ENCODE assay signal across 26 cellular contexts in the genomic region with DNA sequence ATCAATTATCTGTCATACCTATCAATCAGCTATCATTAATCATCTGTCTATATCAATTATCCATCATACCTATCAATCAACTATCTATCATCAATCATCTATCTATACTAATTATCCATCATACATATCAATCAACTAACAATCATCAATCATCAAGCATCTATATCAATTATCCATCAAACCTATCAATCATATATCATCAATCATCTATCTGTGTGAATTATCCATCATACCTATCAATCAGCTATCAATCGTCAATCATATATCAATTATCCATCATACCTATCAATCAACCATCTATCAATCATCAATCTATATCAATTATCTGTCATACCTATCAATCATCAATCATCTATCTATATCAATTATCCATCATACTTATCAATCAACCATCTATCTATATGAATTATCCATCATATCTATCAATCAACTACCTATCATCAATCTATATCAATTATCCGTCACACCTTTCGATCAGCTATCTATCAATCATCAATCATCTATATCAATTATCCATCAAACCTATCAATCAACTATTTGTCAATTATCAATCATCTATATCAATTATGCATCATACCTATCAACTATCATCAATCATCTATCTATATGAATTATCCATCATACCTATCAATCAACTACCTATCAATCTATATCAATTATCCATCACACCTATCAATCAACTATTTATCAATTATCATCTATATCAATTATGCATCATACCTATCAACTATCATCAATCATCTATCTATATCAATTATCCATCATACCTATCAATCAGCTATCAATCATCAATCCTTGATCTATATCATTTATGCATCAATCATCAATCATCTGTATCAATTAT.
"Had no signal": no experiment of that assay in that cellular context is flagged by ENCODE, and none has a peak within 500 bp of the region (broad histone marks: within the 10 kb centered on the region; RNA-seq: fewer than 3 reads in every experiment).

No MANE protein-coding gene starts in this region.

- H2AFZ ChIP-seq: parathyroid adenoma had no signal

- H3K4me1 ChIP-seq: esophagus squamous epithelium, left ventricle myocardium inferior, parathyroid adenoma, right atrium auricular region, testis, transverse colon had no signal

- H3K36me3 ChIP-seq: esophagus squamous epithelium, left ventricle myocardium inferior, right atrium auricular region, transverse colon, WERI-Rb-1 had no signal

- H3K27ac ChIP-seq: epithelial cell of prostate, esophagus squamous epithelium, left ventricle myocardium inferior, parathyroid adenoma, right atrium auricular region, testis, transverse colon, WERI-Rb-1 had no signal

- H3K9ac ChIP-seq: parathyroid adenoma had no signal

- H3K27me3 ChIP-seq: right atrium auricular region, testis, transverse colon had no signal

- H3K4me3 ChIP-seq: esophagus squamous epithelium, left ventricle myocardium inferior, right atrium auricular region, testis, transverse colon had no signal

- H3K79me2 ChIP-seq: parathyroid adenoma had no signal

- FAIRE-seq: urothelium cell line had no signal

- ATAC-seq: activated CD4-positive, CD25-positive, alpha-beta regulatory T cell treated with anti-CD3 and anti-CD28 coated beads, Interleukin-2, amount 50 U/mL, for 24 hours; stimulated activated naive CD8-positive, alpha-beta T cell treated with anti-CD3 and anti-CD28 coated beads, Interleukin-15, Interleukin-2, amounts not matched to agents 100 U/mL and 50 U/mL, for 24 hours had no signal

- DNase-seq: activated CD4-positive, alpha-beta memory T cell treated with anti-CD3 and anti-CD28 coated beads, Interleukin-2, amount 10 ng/mL, durations not matched to agents 7 days and 5 days; activated CD4-positive, alpha-beta T cell treated with anti-CD3 and anti-CD28 coated beads, Interleukin-2, amount 10 ng/mL, durations not matched to agents 7 days and 5 days; activated CD8-positive, alpha-beta memory T cell treated with anti-CD3 and anti-CD28 coated beads, Interleukin-2, amount 50 U/mL, for 48 hours; activated gamma-delta T cell; activated naive CD4-positive, alpha-beta T cell treated with anti-CD3 and anti-CD28 coated beads, Interleukin-2, amount 50 U/mL, for 16 hours; activated T-cell treated with anti-CD3 and anti-CD28 coated beads, Interleukin-2, amount 50 U/mL, for 24 hours; amniotic stem cell; central memory CD4-positive, alpha-beta T cell; dermis blood vessel endothelial cell; effector CD4-positive, alpha-beta T cell; esophagus squamous epithelium; foreskin melanocyte; left ventricle myocardium inferior; naive B cell; nephron progenitor cell; stimulated activated CD4-positive, alpha-beta T cell treated with anti-CD3 and anti-CD28 coated beads, Interleukin-4, amount 100 ng/mL, for 1 hour; stimulated activated naive CD8-positive, alpha-beta T cell treated with anti-CD3 and anti-CD28 coated beads, Interleukin-15, Interleukin-2, amounts not matched to agents 100 U/mL and 50 U/mL, for 24 hours; T1000; testis; transverse colon; WERI-Rb-1 had no signal

- H3K9me3 ChIP-seq: right atrium auricular region, testis had no signal
